ENCODE assay signal across 1 cellular context in genomic region chr14:104091061-104091926, GRCh38.
TF ChIP-seq lines count a peak whose summit lies in the region.

No MANE protein-coding gene starts in this region.

TF ChIP-seq in WTC11, 78 proteins besides CTCF, POLR2A, EP300 and RAD21 (continued from another document):
- TF ChIP-seq AFF4 (CRISPR knock-in tag; IDR thresholded peaks at IDR 0.05; ENCODE audit: borderline replicate concordance), result no peak
- TF ChIP-seq, protein P1, sequence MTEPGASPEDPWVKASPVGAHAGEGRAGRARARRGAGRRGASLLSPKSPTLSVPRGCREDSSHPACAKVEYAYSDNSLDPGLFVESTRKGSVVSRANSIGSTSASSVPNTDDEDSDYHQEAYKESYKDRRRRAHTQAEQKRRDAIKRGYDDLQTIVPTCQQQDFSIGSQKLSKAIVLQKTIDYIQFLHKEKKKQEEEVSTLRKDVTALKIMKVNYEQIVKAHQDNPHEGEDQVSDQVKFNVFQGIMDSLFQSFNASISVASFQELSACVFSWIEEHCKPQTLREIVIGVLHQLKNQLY (CRISPR knock-in tag; IDR thresholded peaks at IDR 0.05), result no peak
- TF ChIP-seq JUN (CRISPR knock-in tag; IDR thresholded peaks at IDR 0.05), result no peak
- TF ChIP-seq FOXP1 (CRISPR knock-in tag; IDR thresholded peaks at IDR 0.05; ENCODE audit: borderline replicate concordance), result no peak
